ENCODE assay signal across 25 cellular contexts in genomic region chr2:72010647-72011355, GRCh38.
DNase-seq lines count a peak whose midpoint lies in the region; ATAC-seq and TF ChIP-seq lines count a peak whose summit lies in the region.
"Had no signal": no experiment of that assay in that cellular context is flagged by ENCODE, and none has a peak within 500 bp of the region (broad histone marks: within the 10 kb centered on the region; RNA-seq: fewer than 3 reads in every experiment).

No MANE protein-coding gene starts in this region.

- H3K36me3 ChIP-seq in right atrium auricular region = no peaks in the 10 kb centered on the region
- H3K36me3 ChIP-seq in esophagus muscularis mucosa = no peaks in the 10 kb centered on the region
- H3K36me3 ChIP-seq in osteoblast (ENCODE audit: insufficient read depth, low read length) = no peaks in the 10 kb centered on the region
- no peaks in the 10 kb centered on the region for H3K36me3 ChIP-seq in heart right ventricle
- H3K36me3 ChIP-seq in hepatocyte (replicated peaks; ENCODE audit: insufficient read depth, low read depth) = no peaks in the 10 kb centered on the region
- H3K36me3 ChIP-seq: left ventricle myocardium inferior had no signal

- H3K4me3 ChIP-seq in right atrium auricular region (no peak overlapping the region), right cardiac atrium (ENCODE audit: low read length) (no peak overlapping the region), esophagus muscularis mucosa (no peak overlapping the region), osteoblast (ENCODE audit: insufficient read depth, low read length) (no peak overlapping the region), heart right ventricle (no peak overlapping the region), hepatocyte (no peak overlapping the region)
- H3K4me3 ChIP-seq: left ventricle myocardium inferior, mucosa of descending colon, testis had no signal

- H2AFZ ChIP-seq in osteoblast (ENCODE audit: low read length) (no peak overlapping the region), hepatocyte (no peak overlapping the region)

- intact Hi-C loops in right cardiac atrium (cut with DNase I) (loop anchor here in 1 of 4 donors (10.0 kb wide), 1 partner anchor 124 kb away; no protein-coding TSS in a partner anchor), esophagus muscularis mucosa (cut with DNase I) (no loop called here), heart right ventricle (cut with DNase I) (no loop called here)

- peak; percentile 32 for DNase-seq in right atrium auricular region (ENCODE audit: low spot score)
- DNase-seq in right cardiac atrium = no peak
- peak; percentile 85 for DNase-seq in esophagus muscularis mucosa (ENCODE audit: extremely low spot score)
- peak; percentile 19 for DNase-seq in osteoblast (ENCODE audit: insufficient read length, low spot score, missing footprints)
- no peak for DNase-seq in heart right ventricle
- no peak for DNase-seq in hepatocyte (ENCODE audit: low spot score)
- no peak for DNase-seq in SHP77 treated with DMSO at 0.1 percent for 48 hours (lab: John Stamatoyannopoulos, UW)
- DNase-seq: activated CD4-positive, alpha-beta memory T cell treated with anti-CD3 and anti-CD28 coated beads for 36 hours; activated T-cell treated with anti-CD3 and anti-CD28 coated beads for 4 hours; DMS153; effector memory CD8-positive, alpha-beta T cell; hippocampal formation; immature natural killer cell; KG1; left ventricle myocardium inferior; MM.1S; mucosa of descending colon; NCI-H1417; NCI-H345; NCI-H748 treated with DMSO at 0.1 percent for 48 hours; posterior cingulate gyrus; stimulated activated naive CD4-positive, alpha-beta T cell treated with Interleukin-2 at 50 U/mL for 16 hours; testis had no signal

- H3K9me2 ChIP-seq in hepatocyte (replicated peaks; ENCODE audit: insufficient read depth) = no peaks in the 10 kb centered on the region

- 76% methylated on average over 13 of the region's 13 CpGs for WGBS in right cardiac atrium
- 80% methylated on average over 13 of the region's 13 CpGs for WGBS in esophagus muscularis mucosa
- WGBS in heart right ventricle, 2 donors = 75 to 79% methylated on average over 13 of the region's 13 CpGs
- 89% methylated on average over 11 of the region's 13 CpGs for WGBS in hepatocyte (ENCODE audit: low lambda C conversion rate, missing lambda C conversion rate)

- H3K4me2 ChIP-seq in osteoblast (ENCODE audit: insufficient read depth, low read length) = no peak overlapping the region
- H3K4me2 ChIP-seq in hepatocyte = no peak overlapping the region

- H4K20me1 ChIP-seq in osteoblast (ENCODE audit: insufficient read depth, low read length) (no peaks in the 10 kb centered on the region), hepatocyte (ENCODE audit: insufficient read depth, poor library complexity, severe bottlenecking) (no peaks in the 10 kb centered on the region)

- TF ChIP-seq EP300 in esophagus muscularis mucosa (IDR thresholded peaks at IDR 0.05) = no peak

- ATAC-seq in right cardiac atrium (no peak), GM21423 (IDR thresholded peaks at IDR 0.05; ENCODE audit: unreplicated experiment) (no peak), heart right ventricle (no peak)
- ATAC-seq: activated naive CD4-positive, alpha-beta T cell treated with anti-CD3 and anti-CD28 coated beads, Interleukin-2, amount 50 U/mL, for 72 hours; effector memory CD8-positive, alpha-beta T cell; mucosa of descending colon had no signal

- H3K27ac ChIP-seq in right atrium auricular region (no peak overlapping the region), right cardiac atrium (ENCODE audit: low read length) (no peak overlapping the region), esophagus muscularis mucosa (replicated peaks in 1 of 4) (no peak overlapping the region), osteoblast (ENCODE audit: low read depth, low read length) (no peak overlapping the region), heart right ventricle (no peak overlapping the region), hepatocyte (no peak overlapping the region)
- H3K27ac ChIP-seq: left ventricle myocardium inferior, testis had no signal

- no peak for TF ChIP-seq POLR2A in esophagus muscularis mucosa (IDR thresholded peaks at IDR 0.05; ENCODE audit: low read depth)

- TF ChIP-seq CTCF in right atrium auricular region (IDR thresholded peaks at IDR 0.05) (no peak), esophagus muscularis mucosa (IDR thresholded peaks at IDR 0.05) (no peak), osteoblast (IDR thresholded peaks at IDR 0.05; ENCODE audit: extremely low read depth, low read depth, low read length) (no peak), heart right ventricle (IDR thresholded peaks at IDR 0.05) (no peak), hepatocyte (IDR thresholded peaks at IDR 0.05; ENCODE audit: poor library complexity) (no peak)

- H3K79me2 ChIP-seq in osteoblast (ENCODE audit: insufficient read depth, low read length) = no peaks in the 10 kb centered on the region
- H3K79me2 ChIP-seq in hepatocyte = no peaks in the 10 kb centered on the region

- H3K4me1 ChIP-seq in right atrium auricular region = no peaks in the 10 kb centered on the region
- no peaks in the 10 kb centered on the region for H3K4me1 ChIP-seq in right cardiac atrium (ENCODE audit: control insufficient read depth, insufficient read depth, low read length)
- no peaks in the 10 kb centered on the region for H3K4me1 ChIP-seq in esophagus muscularis mucosa
- H3K4me1 ChIP-seq in osteoblast (ENCODE audit: insufficient read depth, low read length) = no peaks in the 10 kb centered on the region
- no peaks in the 10 kb centered on the region for H3K4me1 ChIP-seq in heart right ventricle
- H3K4me1 ChIP-seq in hepatocyte (ENCODE audit: insufficient read depth) = no peaks in the 10 kb centered on the region
- H3K4me1 ChIP-seq: left ventricle myocardium inferior, testis had no signal

- no peaks in the 10 kb centered on the region for H3K9me3 ChIP-seq in right atrium auricular region
- no peaks in the 10 kb centered on the region for H3K9me3 ChIP-seq in right cardiac atrium (ENCODE audit: control insufficient read depth, low read length)
- H3K9me3 ChIP-seq in esophagus muscularis mucosa = no peaks in the 10 kb centered on the region
- H3K9me3 ChIP-seq in osteoblast (ENCODE audit: low read depth, low read length) = no peaks in the 10 kb centered on the region
- H3K9me3 ChIP-seq in heart right ventricle = no peaks in the 10 kb centered on the region
- H3K9me3 ChIP-seq in hepatocyte (ENCODE audit: low read depth) = no peaks in the 10 kb centered on the region
- H3K9me3 ChIP-seq: left ventricle myocardium inferior, mucosa of descending colon, testis had no signal

- H3K27me3 ChIP-seq in right atrium auricular region = no peaks in the 10 kb centered on the region
- H3K27me3 ChIP-seq in right cardiac atrium (ENCODE audit: control insufficient read depth, insufficient read depth) = no peaks in the 10 kb centered on the region
- peaks cover 0 to 12% (median 0%) of the 10 kb centered on the region in 4 donors for H3K27me3 ChIP-seq in esophagus muscularis mucosa
- peaks cover 3% of the 10 kb centered on the region for H3K27me3 ChIP-seq in osteoblast (ENCODE audit: insufficient read depth, low read length)
- H3K27me3 ChIP-seq in heart right ventricle = peaks cover 0 to 29% (median 14%) of the 10 kb centered on the region in 7 donors
- H3K27me3 ChIP-seq in hepatocyte = peaks cover 6% of the 10 kb centered on the region
- H3K27me3 ChIP-seq: testis had no signal

Comparison
In these comparisons a context has a peak if more than half of its experiments do, and no peak if none do; other contexts are left out.
1. DNase-seq: peak in right atrium auricular region (single experiment), esophagus muscularis mucosa (single experiment) and osteoblast (single experiment); none in right cardiac atrium (0 of 3), heart right ventricle (0 of 2), hepatocyte (single experiment) and SHP77 treated with DMSO at 0.1 percent for 48 hours (single experiment).